In genomic region chr1:202556037-202556436, GRCh38 we compare ENCODE assay signal across 8 cellular contexts.
DNase-seq lines count a peak whose midpoint lies in the region; ATAC-seq and TF ChIP-seq lines count a peak whose summit lies in the region.
"Not testable (repeated sequence)": the region's sequence is repeated elsewhere in the genome, so short reads cannot be mapped to it uniquely, and the experiment has no call there.

No MANE protein-coding gene starts in this region.

- intact Hi-C loops in ascending aorta (cut with DNase I); left ventricle myocardium superior (cut with micrococcal nuclease); sigmoid colon (cut with DNase I): not testable (repeated sequence)

- not testable (repeated sequence) for TF ChIP-seq CTCF in C4-2B (conservative IDR thresholded peaks at IDR 0.05); ascending aorta (IDR thresholded peaks at IDR 0.05); coronary artery (IDR thresholded peaks at IDR 0.05); gastroesophageal sphincter (IDR thresholded peaks at IDR 0.05); sigmoid colon (IDR thresholded peaks at IDR 0.05); thoracic aorta (IDR thresholded peaks at IDR 0.05); type B pancreatic cell (conservative IDR thresholded peaks at IDR 0.05)

- ATAC-seq in gastroesophageal sphincter; thoracic aorta (ENCODE audit: insufficient number of reproducible peaks, low FRiP score, low read depth): not testable (repeated sequence)
- ATAC-seq in left ventricle myocardium superior: peak; percentile 9

- not testable (repeated sequence) for H3K9me3 ChIP-seq in ascending aorta, gastroesophageal sphincter, sigmoid colon, thoracic aorta

- WGBS in gastroesophageal sphincter (ENCODE audit: low coverage in 1 of 2), 2 donors: 73% methylated on average over 4 of the region's 4 CpGs; no CpG with 5 or more reads in 1 of the 2 donors
- 85 to 91% methylated on average over 4 of the region's 4 CpGs for WGBS in sigmoid colon, 2 donors

- not testable (repeated sequence) for DNase-seq in ascending aorta (ENCODE audit: low spot score in 2 of 2); coronary artery (ENCODE audit: low spot score); left ventricle myocardium superior; sigmoid colon; thoracic aorta (ENCODE audit: low spot score); type B pancreatic cell (ENCODE audit: extremely low spot score, unreplicated experiment)

- TF ChIP-seq POLR2A in gastroesophageal sphincter (IDR thresholded peaks at IDR 0.05); sigmoid colon (IDR thresholded peaks at IDR 0.05): not testable (repeated sequence)

- H3K27me3 ChIP-seq in ascending aorta; gastroesophageal sphincter; sigmoid colon; thoracic aorta (replicated peaks; ENCODE audit: insufficient read depth): not testable (repeated sequence)

- H3K4me3 Mint-ChIP-seq in type B pancreatic cell: not testable (repeated sequence)

- H3K27ac ChIP-seq in C4-2B (peak overlapping the region; percentile 17; the same call in 1 of the 2 replicates), ascending aorta (peak overlapping the region; percentile 68 to 78), coronary artery (peak overlapping the region in 1 of 2 donors; percentile 43), gastroesophageal sphincter (peak overlapping the region; percentile 66 to 87 (median 74)), sigmoid colon (peak overlapping the region; percentile 63 to 94 (median 82)), thoracic aorta (peak overlapping the region; percentile 31 to 52)

- TF ChIP-seq EP300 in gastroesophageal sphincter (IDR thresholded peaks at IDR 0.05); sigmoid colon (IDR thresholded peaks at IDR 0.05): not testable (repeated sequence)

- peak overlapping the region; percentile 76 for H3K27ac Mint-ChIP-seq in type B pancreatic cell

- peaks cover 32% of the 10 kb centered on the region for H3K4me1 Mint-ChIP-seq in type B pancreatic cell (ENCODE audit: unreplicated experiment)

- H3K4me3 ChIP-seq in ascending aorta (peak overlapping the region; percentile 26 to 36), coronary artery (peak overlapping the region; percentile 12), thoracic aorta (peak overlapping the region; percentile 49)
- H3K4me3 ChIP-seq in gastroesophageal sphincter, sigmoid colon: not testable (repeated sequence)

- H3K4me1 ChIP-seq in ascending aorta: peaks cover 25 to 80% of the 10 kb centered on the region in 2 donors
- H3K4me1 ChIP-seq in gastroesophageal sphincter: peaks cover 11 to 96% (median 22%) of the 10 kb centered on the region in 3 donors
- H3K4me1 ChIP-seq in sigmoid colon: peaks cover 0 to 97% (median 85%) of the 10 kb centered on the region in 4 donors
- peaks cover 71 to 96% of the 10 kb centered on the region in 2 donors for H3K4me1 ChIP-seq in thoracic aorta (ENCODE audit: control insufficient read depth in 1 of 2, low read depth in 2 of 2)

- H3K36me3 Mint-ChIP-seq in type B pancreatic cell: not testable (repeated sequence)

- H3K9me3 Mint-ChIP-seq in type B pancreatic cell: not testable (repeated sequence)

- H3K27me3 Mint-ChIP-seq in type B pancreatic cell: not testable (repeated sequence)

- peaks cover 9 to 10% of the 10 kb centered on the region in 2 donors for H3K36me3 ChIP-seq in ascending aorta
- not testable (repeated sequence) for H3K36me3 ChIP-seq in gastroesophageal sphincter, sigmoid colon, thoracic aorta
